In genomic region chr11:30370164-30370563, GRCh38 we compare ENCODE assay signal across 29 cellular contexts.
"Had no signal": no experiment of that assay in that cellular context is flagged by ENCODE, and none has a peak within 500 bp of the region (broad histone marks: within the 10 kb centered on the region; RNA-seq: fewer than 3 reads in every experiment).

No MANE protein-coding gene starts in this region.

- DNase-seq: activated effector memory CD4-positive, alpha-beta T cell treated with anti-CD3 and anti-CD28 coated beads, Interleukin-2, amount 50 U/mL, for 16 hours; activated effector memory CD4-positive, alpha-beta T cell treated with Interleukin-2 at 50 U/mL for 16 hours; activated gamma-delta T cell; activated gamma-delta T cell treated with Interleukin-2 at 50 U/mL for 16 hours; activated naive CD4-positive, alpha-beta T cell; activated naive CD4-positive, alpha-beta T cell treated with anti-CD3 and anti-CD28 coated beads for 36 hours; activated naive CD4-positive, alpha-beta T cell treated with anti-CD3 and anti-CD28 coated beads, Interleukin-2, amount 10 ng/mL, durations not matched to agents 7 days and 5 days; activated naive CD4-positive, alpha-beta T cell treated with anti-CD3 and anti-CD28 coated beads, Interleukin-2, amount 50 U/mL, for 16 hours; activated naive CD4-positive, alpha-beta T cell treated with Interleukin-2 at 50 U/mL for 16 hours; activated naive CD8-positive, alpha-beta T cell treated with anti-CD3 and anti-CD28 coated beads for 36 hours; activated naive CD8-positive, alpha-beta T cell treated with anti-CD3 and anti-CD28 coated beads, Interleukin-2, amount 10 ng/mL, durations not matched to agents 7 days and 5 days; activated naive CD8-positive, alpha-beta T cell treated with anti-CD3 and anti-CD28 coated beads, Interleukin-2, amount 50 U/mL, for 24 hours; activated T-cell treated with anti-CD3 and anti-CD28 coated beads, Interleukin-2, amount 50 U/mL, for 24 hours; activated T-cell treated with anti-CD3 and anti-CD28 coated beads, Interleukin-2, amount 50 U/mL, for 4 hours; activated T-cell treated with anti-CD3 and anti-CD28 coated beads, Interleukin-2, amount 50 U/mL, for 48 hours; activated T-cell treated with anti-CD3 and anti-CD28 coated beads, Interleukin-2, amount 50 U/mL, for 72 hours; adrenal gland; amniotic stem cell; amygdala; anterior cingulate cortex; aorta; body of pancreas; brain microvascular endothelial cell; caudate nucleus; central memory CD4-positive, alpha-beta T cell; cerebellar nuclear complex had no signal

- H3K4me3 ChIP-seq: adrenal gland, ascending aorta, body of pancreas, breast epithelium, cardiac muscle cell had no signal
